Comparison of ENCODE assay signal across 8 cellular contexts in the genomic region with DNA sequence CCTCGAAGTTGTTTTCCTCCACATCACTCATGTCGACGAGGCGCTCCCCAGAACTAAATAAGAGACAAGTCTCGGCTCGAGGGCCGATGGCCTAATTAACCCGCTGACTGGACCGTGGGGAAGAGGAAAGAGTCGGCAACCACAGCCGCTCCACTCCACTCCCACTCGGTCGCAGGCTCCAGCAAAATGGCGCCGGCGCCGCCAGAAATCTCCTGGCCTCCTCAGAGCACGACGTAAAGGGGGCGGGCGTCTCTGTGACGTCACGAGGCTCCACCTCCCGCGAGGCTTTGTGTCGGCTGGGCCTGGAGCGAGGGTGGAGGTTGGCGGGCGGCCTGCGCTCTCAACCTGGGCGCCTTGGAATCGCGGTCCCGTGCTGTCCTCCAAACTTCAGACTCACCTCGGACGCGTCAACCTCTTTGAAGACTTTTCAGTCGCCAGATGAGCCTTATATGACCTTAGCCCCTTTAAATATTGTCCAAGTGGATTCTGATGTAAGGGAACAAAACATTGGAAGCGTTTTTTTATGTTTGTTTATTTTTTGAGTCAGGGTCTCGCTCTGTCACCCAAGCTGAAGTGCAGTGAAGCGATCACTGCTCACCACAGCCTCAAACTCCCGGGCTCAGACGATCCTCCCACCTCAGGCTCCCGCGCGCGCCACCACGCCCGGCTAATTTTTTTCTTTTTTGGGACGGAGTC. TPM values are rescaled to one million over a fixed set of nuclear protein-coding genes. Genes with fewer than 3 reads are reported as not detected.
A peak's percentile ranks its signal among the peaks of the same experiment; 100 is the strongest.
DNase-seq lines count a peak whose midpoint lies in the region; ATAC-seq, FAIRE-seq and TF ChIP-seq lines count a peak whose summit lies in the region.

A gene (minus strand): TSS at position 188 of the 696 bp plus-strand sequence. CDS start 157 bp downstream, at position 31.

- intact Hi-C loops in Calu3 (cut with micrococcal nuclease; ENCODE audit: unreplicated experiment), result no loop called here

- H2BK12ac ChIP-seq in H1 (ENCODE audit: low read depth, low read length), result peak within 1 kb of the TSS; percentile 68
- peak within 1 kb of the TSS in 1 of 2 experiments; percentile 63 for H2BK12ac ChIP-seq in mesenchymal stem cell (ENCODE audit: low read length in 2 of 2)

- H2BK5ac ChIP-seq in H1 (ENCODE audit: low read depth, low read length), result peak within 1 kb of the TSS; percentile 100
- peak within 1 kb of the TSS; percentile 84 for H2BK5ac ChIP-seq in mesenchymal stem cell (ENCODE audit: low read depth, low read length, poor library complexity, severe bottlenecking)

- peak within 1 kb of the TSS; percentile 100 for H4K5ac ChIP-seq in H1 (ENCODE audit: insufficient read length, low read depth, low read length)

- no peak for FAIRE-seq in H1 (lab: Jason Lieb, UNC)

- WGBS in H1 (ENCODE audit: extremely low coverage in 1 of 2, insufficient coverage in 1 of 2, insufficient read length in 1 of 2, insufficient replicate concordance in 2 of 2, low coverage in 1 of 2, low lambda C conversion rate in 2 of 2, missing lambda C conversion rate in 1 of 2), 2 experiments, result 15% methylated on average over 48 of the region's 50 CpGs; no CpG with 5 or more reads in 1 of the 2 experiments
- 15% methylated on average over 37 of the region's 50 CpGs for WGBS in mesenchymal stem cell

- H3K79me2 ChIP-seq in H1 (ENCODE audit: control insufficient read depth in 1 of 2, insufficient read depth in 2 of 2, low read length in 2 of 2), result peaks cover 41 to 49% of the 10 kb centered on the region in 2 experiments

- H3K23ac ChIP-seq in H1 (ENCODE audit: insufficient read length) (peak within 1 kb of the TSS; percentile 75), mesenchymal stem cell (ENCODE audit: low read length in 2 of 2) (peak within 1 kb of the TSS in 1 of 2 experiments; percentile 98)

- no peaks in the 10 kb centered on the region; the same call in 1 of the 2 replicates for H3K23me2 ChIP-seq in H1 (ENCODE audit: low read depth, low read length)

- peak within 1 kb of the TSS; percentile 74; the same call in 1 of the 2 replicates for H2AFZ ChIP-seq in H1 (ENCODE audit: low read length)
- peak within 1 kb of the TSS; percentile 77 for H2AFZ ChIP-seq in mesenchymal stem cell (ENCODE audit: low read depth, low read length)

- H2BK120ac ChIP-seq in H1 (replicated peaks; ENCODE audit: low read depth, low read length), result peak within 1 kb of the TSS; percentile 94
- peak within 1 kb of the TSS; percentile 71 for H2BK120ac ChIP-seq in mesenchymal stem cell (ENCODE audit: low read depth, low read length)

- no peaks in the 10 kb centered on the region for H3K27me3 ChIP-seq in HUES48 (ENCODE audit: control insufficient read depth, insufficient read depth, low read length)
- no peaks in the 10 kb centered on the region for H3K27me3 ChIP-seq in NT2/D1 (ENCODE audit: insufficient read depth, insufficient read length)
- no peaks in the 10 kb centered on the region for H3K27me3 ChIP-seq in H1 (replicated peaks in 1 of 4; ENCODE audit: control insufficient read depth in 3 of 4, extremely low read depth in 1 of 4, insufficient read depth in 3 of 4, low read length in 3 of 4)
- no peaks in the 10 kb centered on the region for H3K27me3 ChIP-seq in mesenchymal stem cell (ENCODE audit: control insufficient read depth in 1 of 2, insufficient read depth in 1 of 2, low read length in 2 of 2)

- H3K14ac ChIP-seq in H1 (ENCODE audit: insufficient read length) (peak within 1 kb of the TSS; percentile 92), mesenchymal stem cell (ENCODE audit: low read length in 2 of 2) (peak within 1 kb of the TSS in 1 of 2 experiments; percentile 99)

- peak; percentile 95 for ATAC-seq in GM21423 (IDR thresholded peaks at IDR 0.05; ENCODE audit: unreplicated experiment)
- peak; percentile 96 for ATAC-seq in activated CD8-positive, alpha-beta memory T cell treated with anti-CD3 and anti-CD28 coated beads, Interleukin-2, amount 10 ng/mL, durations not matched to agents 7 days and 5 days

- peak; percentile 99 for DNase-seq in Calu3
- DNase-seq in NT2/D1 (ENCODE audit: low read depth, low spot score), result peak; percentile 98
- peak; percentile 98 for DNase-seq in activated CD8-positive, alpha-beta memory T cell treated with anti-CD3 and anti-CD28 coated beads, Interleukin-2, amount 10 ng/mL, durations not matched to agents 7 days and 5 days
- peak; percentile 86 to 99 for DNase-seq in H1 (ENCODE audit: low read depth in 1 of 2, low spot score in 2 of 2)
- DNase-seq in mesenchymal stem cell, result peak; percentile 94
- peak; percentile 93 for DNase-seq in stimulated activated CD8-positive, alpha-beta memory T cell treated with anti-CD3 and anti-CD28 coated beads, Interleukin-12 subunit alpha, Interleukin-12 subunit beta, amount 100 ng/mL, for 24 hours (ENCODE audit: extremely low read depth)

- CTCF ChIA-PET in Calu3 (lab: Charles Lee) (interaction anchor here (1.0 to 1.5 kb wide), 3 partner anchors 8 to 259 kb away, joined by 3 to 8 read pairs (median 3); no protein-coding TSS in a partner anchor), H1 (lab: Charles Lee; ENCODE audit: partially characterized antibody) (interaction anchor here (0.6 to 1.3 kb wide), 2 partner anchors 15 to 254 kb away, joined by 3 to 6 read pairs; no protein-coding TSS in a partner anchor)
- CTCF ChIA-PET in activated CD8-positive, alpha-beta memory T cell treated with anti-CD3 and anti-CD28 coated beads, Interleukin-2, amount 10 ng/mL, durations not matched to agents 7 days and 5 days (lab: Charles Lee), result interaction anchor here (1.2 to 2.4 kb wide), 4 partner anchors 8 to 232 kb away, joined by 3 to 14 read pairs (median 8); no protein-coding TSS in a partner anchor

- TF ChIP-seq POLR2A in H1 (IDR thresholded peaks at IDR 0.05; ENCODE audit: control extremely low read depth in 1 of 2, low read depth in 2 of 2, low read length in 2 of 2), result peak; percentile 97 to 99

- no peak for TF ChIP-seq EP300 in H1 (IDR thresholded peaks at IDR 0.05; ENCODE audit: borderline replicate concordance in 1 of 2, low read depth in 2 of 2, low read length in 2 of 2)

- H3K27ac ChIP-seq in HUES48 (ENCODE audit: low read depth, low read length) (peak within 1 kb of the TSS; percentile 99), H1 (ENCODE audit: low read depth, low read length) (peak within 1 kb of the TSS; percentile 100), mesenchymal stem cell (ENCODE audit: low read length, poor library complexity, severe bottlenecking) (peak within 1 kb of the TSS; percentile 95)

- no peaks in the 10 kb centered on the region for H3K79me1 ChIP-seq in H1 (ENCODE audit: low read depth, low read length)
- H3K79me1 ChIP-seq in mesenchymal stem cell (replicated peaks; ENCODE audit: low read length, poor library complexity, severe bottlenecking), result no peaks in the 10 kb centered on the region

- H2AK5ac ChIP-seq in H1 (ENCODE audit: low read depth, low read length) (peak within 1 kb of the TSS; percentile 99), mesenchymal stem cell (ENCODE audit: low read length, severe bottlenecking) (peak within 1 kb of the TSS; percentile 85)

- peaks cover 46% of the 10 kb centered on the region for H3K36me3 Mint-ChIP-seq in Calu3 (ENCODE audit: insufficient read depth, unreplicated experiment)
- peaks cover 18% of the 10 kb centered on the region for H3K36me3 Mint-ChIP-seq in activated CD8-positive, alpha-beta memory T cell treated with anti-CD3 and anti-CD28 coated beads, Interleukin-2, amount 10 ng/mL, durations not matched to agents 7 days and 5 days

- H2BK15ac ChIP-seq in H1 (ENCODE audit: low read length) (0 out of 2 replicates have a peak within 1 kb of the TSS, but pooled peaks have one; percentile 19), mesenchymal stem cell (ENCODE audit: low read depth, poor library complexity, severe bottlenecking) (no peak within 1 kb of the TSS)

- H4K91ac ChIP-seq in H1 (replicated peaks; ENCODE audit: insufficient read length, low read length), result peak within 1 kb of the TSS; percentile 100
- peak within 1 kb of the TSS; percentile 97 for H4K91ac ChIP-seq in mesenchymal stem cell (ENCODE audit: low read length)

- peak within 1 kb of the TSS; percentile 97 for H3K56ac ChIP-seq in H1 (replicated peaks; ENCODE audit: insufficient read length, low read depth, low read length)

- H3K27ac Mint-ChIP-seq in Calu3 (ENCODE audit: unreplicated experiment), result peak within 1 kb of the TSS; percentile 93
- H3K27ac Mint-ChIP-seq in activated CD8-positive, alpha-beta memory T cell treated with anti-CD3 and anti-CD28 coated beads, Interleukin-2, amount 10 ng/mL, durations not matched to agents 7 days and 5 days, result peak within 1 kb of the TSS; percentile 100

- TF ChIP-seq CTCF in Calu3 (IDR thresholded peaks at IDR 0.05; ENCODE audit: unreplicated experiment), result no peak
- TF ChIP-seq CTCF in H1 (IDR thresholded peaks at IDR 0.05; ENCODE audit: control extremely low read depth in 1 of 3, insufficient read depth in 1 of 3, low read depth in 1 of 3, low read length in 3 of 3), result no peak

- no peaks in the 10 kb centered on the region for H3K27me3 Mint-ChIP-seq in Calu3 (ENCODE audit: unreplicated experiment)
- no peaks in the 10 kb centered on the region for H3K27me3 Mint-ChIP-seq in activated CD8-positive, alpha-beta memory T cell treated with anti-CD3 and anti-CD28 coated beads, Interleukin-2, amount 10 ng/mL, durations not matched to agents 7 days and 5 days

- H3K4ac ChIP-seq in H1 (replicated peaks; ENCODE audit: insufficient read length, low read depth, low read length) (peak within 1 kb of the TSS; percentile 100), mesenchymal stem cell (ENCODE audit: low read depth in 1 of 2, low read length in 2 of 2) (peak within 1 kb of the TSS; percentile 75 to 100)

- H3K18ac ChIP-seq in H1 (ENCODE audit: extremely low read depth, low read length) (peak within 1 kb of the TSS; percentile 97), mesenchymal stem cell (ENCODE audit: low read depth in 1 of 2, low read length in 2 of 2) (peak within 1 kb of the TSS; percentile 96 to 98)

- peak within 1 kb of the TSS; percentile 79 for H3K4me3 Mint-ChIP-seq in Calu3 (ENCODE audit: low read depth, unreplicated experiment)
- H3K4me3 Mint-ChIP-seq in activated CD8-positive, alpha-beta memory T cell treated with anti-CD3 and anti-CD28 coated beads, Interleukin-2, amount 10 ng/mL, durations not matched to agents 7 days and 5 days, result peak within 1 kb of the TSS; percentile 96

- no peaks in the 10 kb centered on the region for H3K9me3 ChIP-seq in HUES48 (ENCODE audit: control insufficient read depth, insufficient read depth, low read length)
- H3K9me3 ChIP-seq in NT2/D1 (ENCODE audit: insufficient read depth, low read length), result no peaks in the 10 kb centered on the region
- H3K9me3 ChIP-seq in H1 (ENCODE audit: insufficient read depth in 2 of 2, low read depth in 1 of 2, low read length in 1 of 2), result no peaks in the 10 kb centered on the region
- H3K9me3 ChIP-seq in mesenchymal stem cell (ENCODE audit: control insufficient read depth, low read length), result no peaks in the 10 kb centered on the region

- BruUV-seq in Calu3 (replicated peaks; lab: Mats Ljungman, UMichigan), result TSS peak; percentile 90

- peaks cover 40% of the 10 kb centered on the region for H3K4me1 Mint-ChIP-seq in Calu3 (ENCODE audit: low read depth, unreplicated experiment)
- peaks cover 35% of the 10 kb centered on the region for H3K4me1 Mint-ChIP-seq in activated CD8-positive, alpha-beta memory T cell treated with anti-CD3 and anti-CD28 coated beads, Interleukin-2, amount 10 ng/mL, durations not matched to agents 7 days and 5 days

- peaks cover 14 to 27% of the 10 kb centered on the region in 2 experiments for H4K20me1 ChIP-seq in H1 (replicated peaks in 1 of 2; ENCODE audit: control insufficient read depth in 1 of 2, insufficient read depth in 2 of 2, low read length in 2 of 2)

- no peak within 1 kb of the TSS for H2BK20ac ChIP-seq in H1 (ENCODE audit: low read length)

- H3K36me3 ChIP-seq in HUES48 (ENCODE audit: control insufficient read depth, insufficient read depth, low read length) (peaks cover 5% of the 10 kb centered on the region; the same call in 1 of the 2 replicates), NT2/D1 (ENCODE audit: insufficient read depth, insufficient read length, low read length) (peaks cover 19% of the 10 kb centered on the region), H1 (ENCODE audit: control insufficient read depth in 2 of 4, insufficient read depth in 4 of 4, low read length in 3 of 4) (peaks cover 0 to 2% (median 0%) of the 10 kb centered on the region in 4 experiments; a peak in 1 of 8 replicates), mesenchymal stem cell (ENCODE audit: control insufficient read depth in 1 of 2, insufficient read depth in 2 of 2, low read depth in 1 of 2, low read length in 2 of 2) (no peaks in the 10 kb centered on the region)

- H3K9ac ChIP-seq in HUES48 (ENCODE audit: low read depth, low read length) (peak within 1 kb of the TSS; percentile 100), NT2/D1 (ENCODE audit: insufficient read length, low read depth) (peak within 1 kb of the TSS; percentile 99), H1 (replicated peaks in 1 of 4; ENCODE audit: extremely low read depth in 1 of 4, low read depth in 3 of 4, low read length in 3 of 4) (peak within 1 kb of the TSS; percentile 96 to 100 (median 100)), mesenchymal stem cell (ENCODE audit: low read length) (peak within 1 kb of the TSS; percentile 100)

- no peaks in the 10 kb centered on the region for H3K9me3 Mint-ChIP-seq in Calu3 (ENCODE audit: low read depth, unreplicated experiment)
- no peaks in the 10 kb centered on the region for H3K9me3 Mint-ChIP-seq in activated CD8-positive, alpha-beta memory T cell treated with anti-CD3 and anti-CD28 coated beads, Interleukin-2, amount 10 ng/mL, durations not matched to agents 7 days and 5 days (ENCODE audit: low read depth)

- peak within 1 kb of the TSS; percentile 99 for H3K4me3 ChIP-seq in HUES48 (ENCODE audit: low read depth, low read length)
- peak within 1 kb of the TSS; percentile 96 for H3K4me3 ChIP-seq in NT2/D1 (ENCODE audit: insufficient read length, low read depth)
- H3K4me3 ChIP-seq in H1 (ENCODE audit: extremely low read depth in 1 of 4, insufficient read depth in 2 of 4, low read depth in 3 of 4, low read length in 4 of 4), result peak within 1 kb of the TSS; percentile 89 to 100 (median 100)
- H3K4me3 ChIP-seq in mesenchymal stem cell (ENCODE audit: insufficient read depth in 1 of 2, low read depth in 1 of 2, low read length in 2 of 2), result peak within 1 kb of the TSS; percentile 91 to 95

- H4K8ac ChIP-seq in H1 (ENCODE audit: extremely low read depth, insufficient read depth, low read length) (peak within 1 kb of the TSS; percentile 100), mesenchymal stem cell (ENCODE audit: low read length) (peak within 1 kb of the TSS; percentile 89)

- peaks cover 32% of the 10 kb centered on the region for H3K4me1 ChIP-seq in HUES48 (ENCODE audit: control insufficient read depth, insufficient read depth, low read length)
- H3K4me1 ChIP-seq in NT2/D1 (ENCODE audit: insufficient read depth, insufficient read length), result no peaks in the 10 kb centered on the region
- H3K4me1 ChIP-seq in H1 (replicated peaks in 1 of 4; ENCODE audit: control insufficient read depth in 3 of 4, insufficient read depth in 4 of 4, low read length in 3 of 4), result peaks cover 0 to 10% (median 5%) of the 10 kb centered on the region in 4 experiments; a peak in 5 of 7 replicates
- H3K4me1 ChIP-seq in mesenchymal stem cell (ENCODE audit: control insufficient read depth, insufficient read depth, low read depth, low read length), result peaks cover 9% of the 10 kb centered on the region

- POLR2A ChIA-PET in H1 (lab: Charles Lee; ENCODE audit: partially characterized antibody), result interaction anchor here (0.5 to 5.8 kb wide), 31 partner anchors 8 to 427 kb away, joined by 3 to 52 read pairs (median 4); a partner anchor contains a TSS

- TF ChIP-seq RAD21 in H1 (IDR thresholded peaks at IDR 0.05 in 1 of 2, conservative IDR thresholded peaks at IDR 0.05 in 1 of 2; ENCODE audit: low read depth in 2 of 2, low read length in 2 of 2), result no peak

- H3K4me2 ChIP-seq in H1 (ENCODE audit: insufficient read depth in 1 of 2, low read depth in 2 of 2, low read length in 2 of 2) (peak within 1 kb of the TSS; percentile 66 to 74), mesenchymal stem cell (ENCODE audit: low read length, poor library complexity, severe bottlenecking) (peak within 1 kb of the TSS; percentile 26)

RNA-seq across cellular contexts. Expression of the gene that starts here (rescaled TPM):
- total RNA-seq in Calu3 (2022), result 136 and 143 TPM in 2 replicates
- 100 to 1,000 TPM; 108 to 113 TPM for total RNA-seq in activated CD8-positive, alpha-beta memory T cell treated with anti-CD3 and anti-CD28 coated beads, Interleukin-2, amount 10 ng/mL, durations not matched to agents 7 days and 5 days
- 122 and 125 TPM in 2 replicates for total RNA-seq in H1 (2021; fragmentation: NEBNext Ultra II Directional; extraction: Animal tissue kit (Norgen Biotek cat#: 25700))
- 54.4 and 116 TPM in 2 replicates for polyA plus RNA-seq in H1 (2011; rRNA removed)
- polyA plus RNA-seq in H1 (2011; cell fraction: cytosol; rRNA removed), result 69.8 TPM
- 38.2 TPM for polyA plus RNA-seq in H1 (2011; cell fraction: nucleus; rRNA removed)
- 80.3 to 93.1 TPM (median 84.8 TPM) in 4 replicates for polyA plus RNA-seq in H1 (2012, experiment 1 of 2)
- polyA plus RNA-seq in H1 (2012, experiment 2 of 2), result 11.4 TPM
- 75.1 TPM for polyA plus RNA-seq in H1 (2013, experiment 1 of 2)
- polyA plus RNA-seq in H1 (2013, experiment 2 of 2), result 77.3 TPM
- 77.5 and 105 TPM in 2 replicates for polyA minus RNA-seq in H1 (2011; rRNA and poly(A)+ RNA removed)
- 84.0 TPM for polyA minus RNA-seq in H1 (2011; cell fraction: cytosol; rRNA and poly(A)+ RNA removed)
- polyA minus RNA-seq in H1 (2011; cell fraction: nucleus; rRNA and poly(A)+ RNA removed), result 87.1 TPM
- 48.0 TPM for polyA plus RNA-seq in mesenchymal stem cell (2013, experiment 1 of 2)
- 49.3 TPM for polyA plus RNA-seq in mesenchymal stem cell (2013, experiment 2 of 2)

Comparison
In these comparisons a context has a peak if more than half of its experiments do, and no peak if none do; other contexts are left out.
1. Peak in every context shown above with its lines: DNase-seq, ATAC-seq, H3K4me3 ChIP-seq and H3K27ac ChIP-seq.